ENCODE assay signal across 8 cellular contexts in genomic region chr5:91381774-91382492, GRCh38. TPM values are rescaled to one million over a fixed set of nuclear protein-coding genes. Genes with fewer than 3 reads are reported as not detected.
DNase-seq lines count a peak whose midpoint lies in the region; ATAC-seq and TF ChIP-seq lines count a peak whose summit lies in the region.

No MANE protein-coding gene starts in this region.

- H3K4me1 ChIP-seq in endocrine pancreas (ENCODE audit: control insufficient read depth, insufficient read depth, low read length): peaks cover 18% of the 10 kb centered on the region
- H3K4me1 ChIP-seq in mesodermal cell (ENCODE audit: control insufficient read depth, insufficient read depth, low read length, poor library complexity, severe bottlenecking): no peaks in the 10 kb centered on the region

- no peak for TF ChIP-seq CTCF in GM13976 (IDR thresholded peaks at IDR 0.05; ENCODE audit: borderline replicate concordance, control extremely low read depth, extremely low read depth, insufficient read depth, missing control alignments)

- no peaks in the 10 kb centered on the region for H3K9me3 ChIP-seq in endocrine pancreas (ENCODE audit: control insufficient read depth, low read length)
- H3K9me3 ChIP-seq in mesodermal cell (ENCODE audit: control insufficient read depth, low read length): no peaks in the 10 kb centered on the region

- 0% methylated on average over 4 to 6 of the region's 11 CpGs for WGBS in mesodermal cell (ENCODE audit: insufficient coverage in 2 of 2), 2 experiments

- H3K27ac ChIP-seq in mesodermal cell (ENCODE audit: low read depth, low read length, severe bottlenecking): peak overlapping the region; percentile 100

- H3K9ac ChIP-seq in endocrine pancreas (ENCODE audit: control insufficient read depth, insufficient read depth, low read length): peak overlapping the region; percentile 79

- ATAC-seq in HG03442 (IDR thresholded peaks at IDR 0.05; ENCODE audit: unreplicated experiment): peak; percentile 9
- no peak for ATAC-seq in GM18520 (IDR thresholded peaks at IDR 0.05; ENCODE audit: unreplicated experiment)

- H3K4me3 ChIP-seq in endocrine pancreas (ENCODE audit: control insufficient read depth, insufficient read depth, low read length) (peak overlapping the region; percentile 99), mesodermal cell (ENCODE audit: extremely low read depth, insufficient read depth, low read length, poor library complexity, severe bottlenecking) (peak overlapping the region; percentile 74)

- in situ Hi-C loops in GM13976 (cut with MboI; ENCODE audit: low sequenced_read_pairs, unreplicated experiment): loop anchor here (10.0 to 25.0 kb wide), 2 partner anchors 157 to 520 kb away; no protein-coding TSS in a partner anchor

- H3K36me3 ChIP-seq in endocrine pancreas (ENCODE audit: control insufficient read depth, insufficient read depth, low read length): no peaks in the 10 kb centered on the region
- H3K36me3 ChIP-seq in mesodermal cell (ENCODE audit: control insufficient read depth, insufficient read depth, low read length): peaks cover 1% of the 10 kb centered on the region

- H3K27me3 ChIP-seq in endocrine pancreas (ENCODE audit: control insufficient read depth, insufficient read depth, low read length): no peaks in the 10 kb centered on the region

- DNase-seq in GM13976 (ENCODE audit: low spot score) (peak; percentile 49), NK-92 (lab: John Stamatoyannopoulos, UW; ENCODE audit: unreplicated experiment) (peak; percentile 14)
- peak; percentile 76 for DNase-seq in activated CD8-positive, alpha-beta memory T cell treated with anti-CD3 and anti-CD28 coated beads for 24 hours
- DNase-seq in stimulated activated CD8-positive, alpha-beta memory T cell treated with anti-CD3 and anti-CD28 coated beads, Interleukin-15, amount 100 ng/mL, for 1 hour (ENCODE audit: low read depth): peak; percentile 40

RNA-seq across cellular contexts. Expression of gene ARRDC3, which starts 1.2 kb away (rescaled TPM):
- polyA plus RNA-seq in mesodermal cell (2013, experiment 1 of 2): 36.7 TPM
- 43.7 TPM for polyA plus RNA-seq in mesodermal cell (2013, experiment 2 of 2)

Comparison
In these comparisons a context has a peak if more than half of its experiments do, and no peak if none do; other contexts are left out.
1. DNase-seq: peak in every context shown above with its lines; median percentile 76 in activated CD8-positive, alpha-beta memory T cell treated with anti-CD3 and anti-CD28 coated beads for 24 hours; 49 in GM13976; 40 in stimulated activated CD8-positive, alpha-beta memory T cell treated with anti-CD3 and anti-CD28 coated beads, Interleukin-15, amount 100 ng/mL, for 1 hour; 14 in NK-92.